Comparison of ENCODE assay signal across 8 cellular contexts in the genomic region with DNA sequence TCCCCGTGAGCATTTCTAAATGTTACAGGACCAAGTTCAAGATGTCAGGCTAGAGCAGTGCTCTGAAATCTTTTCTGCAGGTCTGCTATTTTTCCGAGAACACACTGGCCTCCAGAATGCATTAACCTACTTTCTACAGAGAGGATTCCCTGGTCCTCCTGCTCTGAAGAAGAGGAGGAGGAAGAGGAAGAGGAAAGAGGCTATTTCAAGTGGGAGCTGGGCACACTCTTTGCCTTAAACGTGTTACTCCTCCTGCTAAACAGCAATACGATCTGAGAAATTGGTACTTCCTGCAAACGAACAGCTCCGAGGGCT.
A peak's percentile ranks its signal among the peaks of the same experiment; 100 is the strongest.
DNase-seq lines count a peak whose midpoint lies in the region; ATAC-seq and TF ChIP-seq lines count a peak whose summit lies in the region.

No MANE protein-coding gene starts in this region.

- H3K9me3 ChIP-seq in DOHH2 (ENCODE audit: control insufficient read depth, insufficient read depth, low read length) (no peaks in the 10 kb centered on the region), esophagus (ENCODE audit: control insufficient read depth in 2 of 2, insufficient read depth in 1 of 2, low read depth in 1 of 2, low read length in 1 of 2) (no peaks in the 10 kb centered on the region)

- H3F3A ChIP-seq in DOHH2 (ENCODE audit: control insufficient read depth, insufficient read depth) = no peaks in the 10 kb centered on the region

- no peaks in the 10 kb centered on the region for H3K9me2 ChIP-seq in DOHH2 (replicated peaks; ENCODE audit: control insufficient read depth, low read length)

- H3K79me2 ChIP-seq in DOHH2 (ENCODE audit: control insufficient read depth, low read length) = no peaks in the 10 kb centered on the region

- H4K20me1 ChIP-seq in DOHH2 (ENCODE audit: control insufficient read depth, insufficient read depth, low read depth, low read length) = no peaks in the 10 kb centered on the region

- H3K27me3 ChIP-seq in DOHH2 (ENCODE audit: control insufficient read depth, low read length) = peaks cover 75% of the 10 kb centered on the region
- H3K27me3 ChIP-seq in esophagus (ENCODE audit: control insufficient read depth in 1 of 2, insufficient read depth in 2 of 2, low read length in 2 of 2) = no peaks in the 10 kb centered on the region

- ATAC-seq in HG03039 (IDR thresholded peaks at IDR 0.05; ENCODE audit: unreplicated experiment) (no peak), GM18867 (IDR thresholded peaks at IDR 0.05; ENCODE audit: unreplicated experiment) (no peak)

- 3 to 5% methylated on average over 6 of the region's 6 CpGs for WGBS in esophagus, 2 donors

- peak overlapping the region; percentile 41 for H3K4me2 ChIP-seq in DOHH2 (ENCODE audit: low read length)

- H3K4me1 ChIP-seq in DOHH2 (ENCODE audit: control insufficient read depth, low read length) = peaks cover 7% of the 10 kb centered on the region
- H3K4me1 ChIP-seq in esophagus (ENCODE audit: control insufficient read depth in 2 of 2, insufficient read depth in 2 of 2, low read length in 1 of 2) = peaks cover 0 to 2% of the 10 kb centered on the region in 2 donors

- TF ChIP-seq CTCF in DOHH2 (IDR thresholded peaks at IDR 0.05; ENCODE audit: low read depth, low read length, poor library complexity, severe bottlenecking) = no peak

- DNase-seq in RPMI7951 (ENCODE audit: low read depth) = peak; percentile 66
- DNase-seq in pons (ENCODE audit: low spot score) = peak; percentile 18
- no peak for DNase-seq in NCI-H2029 treated with DMSO at 0.1 percent for 48 hours (lab: John Stamatoyannopoulos, UW)
- DNase-seq in HuH-7 (ENCODE audit: low spot score) = no peak

- no peak overlapping the region for H3K27ac ChIP-seq in DOHH2 (ENCODE audit: low read depth, low read length)
- peak overlapping the region in 1 of 2 donors; percentile 44 for H3K27ac ChIP-seq in esophagus (ENCODE audit: low read depth in 2 of 2, low read length in 1 of 2)

- H3K4me3 ChIP-seq in DOHH2 (ENCODE audit: low read length) = 0 out of 2 replicates have a peak overlapping the region, but pooled peaks have one; percentile 19
- peak overlapping the region; percentile 50 to 51 for H3K4me3 ChIP-seq in esophagus (ENCODE audit: low read depth in 1 of 2, low read length in 2 of 2)

- H3K36me3 ChIP-seq in DOHH2 (ENCODE audit: control insufficient read depth, low read length) = no peaks in the 10 kb centered on the region
- H3K36me3 ChIP-seq in esophagus (ENCODE audit: control insufficient read depth in 2 of 2, insufficient read depth in 2 of 2, low read length in 1 of 2) = no peaks in the 10 kb centered on the region

Comparison
In these comparisons a context has a peak if more than half of its experiments do, and no peak if none do; other contexts are left out.
1. DNase-seq: peak in RPMI7951 (single experiment) and pons (single experiment); none in NCI-H2029 treated with DMSO at 0.1 percent for 48 hours (single experiment) and HuH-7 (single experiment).